In the genomic region with DNA sequence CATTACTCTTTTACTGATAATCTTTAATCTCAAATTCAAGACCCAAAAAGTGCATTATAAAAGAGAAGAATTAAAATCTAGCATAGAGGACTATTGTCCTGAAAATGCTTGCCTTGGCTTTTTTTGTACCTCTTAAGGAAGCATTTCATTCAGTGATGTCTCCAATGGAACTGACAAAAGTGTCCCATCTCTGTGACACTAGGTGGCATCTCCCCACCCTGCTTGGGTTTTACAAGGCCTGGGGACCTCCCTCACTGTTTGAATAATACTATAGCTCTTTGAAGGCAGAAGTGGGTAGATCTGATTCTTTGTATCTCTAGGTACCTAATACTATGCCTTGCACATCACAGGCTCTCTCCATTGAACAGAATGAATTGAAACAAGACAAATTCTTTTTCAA, we compare ENCODE assay signal across 17 cellular contexts.
A peak's percentile ranks its signal among the peaks of the same experiment; 100 is the strongest.
DNase-seq lines count a peak whose midpoint lies in the region; ATAC-seq and TF ChIP-seq lines count a peak whose summit lies in the region.
"Had no signal": no experiment of that assay in that cellular context is flagged by ENCODE, and none has a peak within 500 bp of the region (broad histone marks: within the 10 kb centered on the region; RNA-seq: fewer than 3 reads in every experiment).

No MANE protein-coding gene starts in this region.

- H3K27me3 ChIP-seq in GM06990 (replicated peaks; ENCODE audit: control insufficient read depth, insufficient read depth, low read length) (no peaks in the 10 kb centered on the region), MM.1S (replicated peaks; ENCODE audit: insufficient read depth, low read length) (no peaks in the 10 kb centered on the region)
- H3K27me3 ChIP-seq: Peyer's patch had no signal

- intact Hi-C loops in sciatic nerve (cut with DNase I) = no loop called here

- H3F3A ChIP-seq in MM.1S (ENCODE audit: insufficient read depth, low read length) = no peaks in the 10 kb centered on the region

- H4K20me1 ChIP-seq in MM.1S (ENCODE audit: insufficient read depth, low read length) = no peaks in the 10 kb centered on the region

- DNase-seq in Ammon's horn (ENCODE audit: low spot score) (peak; percentile 29), GM06990 (ENCODE audit: extremely low read depth, insufficient read length) (no peak), MM.1S (peak; percentile 47), epithelial cell of proximal tubule (ENCODE audit: low read depth) (no peak), sciatic nerve (ENCODE audit: low spot score) (no peak)
- DNase-seq in activated CD4-positive, alpha-beta T cell treated with anti-CD3 and anti-CD28 coated beads, Interleukin-2, amount 50 U/mL, for 1 hour = no peak
- DNase-seq: activated gamma-delta T cell treated with Interleukin-2 at 50 U/mL for 16 hours, DMS 273 treated with DMSO at 0.1 percent for 48 hours, GOT3, NCI-H1048, NCI-H446 treated with DMSO at 0.1 percent for 48 hours, nephron progenitor cell, Peyer's patch, retina had no signal

- H3K4me3 ChIP-seq in GM06990 (replicated peaks; ENCODE audit: low read depth, low read length) (no peak overlapping the region), MM.1S (ENCODE audit: low read length) (no peak overlapping the region), epithelial cell of proximal tubule (ENCODE audit: low read depth, low read length) (no peak overlapping the region)
- H3K4me3 ChIP-seq: Peyer's patch had no signal

- H3K9me3 ChIP-seq in MM.1S (replicated peaks; ENCODE audit: insufficient read depth, low read length) = no peaks in the 10 kb centered on the region
- H3K9me3 ChIP-seq: Peyer's patch had no signal

- no peak overlapping the region for H2AFZ ChIP-seq in MM.1S (ENCODE audit: low read length)

- H3K4me2 ChIP-seq in MM.1S (ENCODE audit: low read depth, low read length) = no peak overlapping the region

- no peaks in the 10 kb centered on the region for H3K79me2 ChIP-seq in MM.1S (ENCODE audit: low read length)

- TF ChIP-seq CTCF in GM06990 (IDR thresholded peaks at IDR 0.05; ENCODE audit: insufficient read depth, low read length, poor library complexity, severe bottlenecking) (peak; percentile 32), MM.1S (IDR thresholded peaks at IDR 0.05; ENCODE audit: low read length) (peak; percentile 36), epithelial cell of proximal tubule (conservative IDR thresholded peaks at IDR 0.05; ENCODE audit: low read depth, low read length) (peak; percentile 7)

- ATAC-seq in sciatic nerve (no peak), HG02840 (IDR thresholded peaks at IDR 0.05; ENCODE audit: low FRiP score, unreplicated experiment) (no peak), HG02571 (IDR thresholded peaks at IDR 0.05; ENCODE audit: unreplicated experiment) (no peak)
- ATAC-seq: WTC11 had no signal

- no peaks in the 10 kb centered on the region for H3K9me2 ChIP-seq in MM.1S (replicated peaks; ENCODE audit: insufficient read depth, low read length)

- H3K36me3 ChIP-seq in GM06990 (ENCODE audit: control insufficient read depth, insufficient read depth, low read length) (no peaks in the 10 kb centered on the region), MM.1S (replicated peaks; ENCODE audit: insufficient read depth, low read length) (no peaks in the 10 kb centered on the region)
- H3K36me3 ChIP-seq: Peyer's patch had no signal

- no peak overlapping the region for H3K27ac ChIP-seq in MM.1S (ENCODE audit: low read length)
- H3K27ac ChIP-seq: Peyer's patch had no signal

- no peaks in the 10 kb centered on the region for H3K4me1 ChIP-seq in MM.1S (ENCODE audit: low read length)
- H3K4me1 ChIP-seq: Peyer's patch had no signal

- H3K9ac ChIP-seq in MM.1S (ENCODE audit: low read length) = no peak overlapping the region

Comparison
In these comparisons a context has a peak if more than half of its experiments do, and no peak if none do; other contexts are left out.
1. DNase-seq: peak in Ammon's horn (single experiment) and MM.1S (single experiment); none in GM06990 (single experiment), epithelial cell of proximal tubule (single experiment), sciatic nerve (single experiment) and activated CD4-positive, alpha-beta T cell treated with anti-CD3 and anti-CD28 coated beads, Interleukin-2, amount 50 U/mL, for 1 hour (single experiment).
2. Peak in every context shown above with its lines, with median percentiles within 50 percentile points of each other: CTCF ChIP-seq.